8 cellular contexts compared by ENCODE assay signal in the genomic region with DNA sequence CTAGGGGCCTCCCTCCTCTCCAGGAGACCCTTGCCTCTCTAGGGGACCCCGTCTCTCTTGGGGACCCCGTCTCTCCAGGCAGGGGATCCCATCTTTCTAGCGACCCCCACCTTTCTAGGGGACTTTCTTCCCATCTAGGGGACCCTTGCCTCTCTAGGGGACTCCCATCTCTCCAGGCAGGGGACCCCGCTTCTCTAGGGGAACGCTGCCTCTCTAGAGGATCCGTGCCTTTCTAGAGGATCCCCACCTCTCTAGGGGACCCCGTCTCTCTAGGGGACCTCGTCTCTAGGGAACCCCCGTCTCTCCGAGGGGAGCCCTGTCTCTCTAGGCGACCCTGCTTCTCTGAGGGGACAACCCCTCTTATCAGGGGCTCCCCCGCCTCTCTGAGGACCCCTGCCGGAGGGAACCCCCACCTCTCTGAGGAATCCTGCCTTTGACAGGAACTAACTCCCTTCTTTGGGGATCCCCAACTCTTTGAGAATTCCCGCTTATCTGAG. TPM values are rescaled to one million over a fixed set of nuclear protein-coding genes. Genes with fewer than 3 reads are reported as not detected.
DNase-seq lines count a peak whose midpoint lies in the region; ATAC-seq and TF ChIP-seq lines count a peak whose summit lies in the region.

No MANE protein-coding gene starts in this region.

- H3K9me3 Mint-ChIP-seq in activated naive CD8-positive, alpha-beta T cell treated with anti-CD3 and anti-CD28 coated beads, Interleukin-2, amount 10 ng/mL, durations not matched to agents 7 days and 5 days: no peaks in the 10 kb centered on the region

- H3K4me3 ChIP-seq in cardiac muscle cell (peak overlapping the region; percentile 75), lower leg skin (ENCODE audit: low read depth, poor library complexity, severe bottlenecking) (peak overlapping the region; percentile 59), urinary bladder (ENCODE audit: low read depth, low read length) (peak overlapping the region; percentile 72)

- H3K27ac ChIP-seq in cardiac muscle cell: peak overlapping the region; percentile 90
- peak overlapping the region; percentile 78 for H3K27ac ChIP-seq in urinary bladder (ENCODE audit: low read depth)

- peaks cover 23% of the 10 kb centered on the region for H3K36me3 Mint-ChIP-seq in activated naive CD8-positive, alpha-beta T cell treated with anti-CD3 and anti-CD28 coated beads, Interleukin-2, amount 10 ng/mL, durations not matched to agents 7 days and 5 days

- intact Hi-C loops in left cardiac atrium (cut with DNase I) (no loop called here), lower leg skin (cut with DNase I; ENCODE audit: low total_unique reads) (no loop called here)

- ATAC-seq in left cardiac atrium: no peak
- no peak for ATAC-seq in activated naive CD8-positive, alpha-beta T cell treated with anti-CD3 and anti-CD28 coated beads, Interleukin-2, amount 10 ng/mL, durations not matched to agents 7 days and 5 days (ENCODE audit: low read depth)
- no peak for ATAC-seq in GM19328 (IDR thresholded peaks at IDR 0.05; ENCODE audit: unreplicated experiment)
- no peak for ATAC-seq in HG03139 (IDR thresholded peaks at IDR 0.05; ENCODE audit: unreplicated experiment)

- no peaks in the 10 kb centered on the region for H3K9me3 ChIP-seq in cardiac muscle cell (ENCODE audit: low read depth)

- peak overlapping the region; percentile 96 for H3K27ac Mint-ChIP-seq in activated naive CD8-positive, alpha-beta T cell treated with anti-CD3 and anti-CD28 coated beads, Interleukin-2, amount 10 ng/mL, durations not matched to agents 7 days and 5 days

- WGBS in lower leg skin, 2 donors: 4 to 5% methylated on average over 14 of the region's 14 CpGs
- 3% methylated on average over 14 of the region's 14 CpGs for WGBS in urinary bladder

- TF ChIP-seq CTCF in cardiac muscle cell (IDR thresholded peaks at IDR 0.05; ENCODE audit: low read depth, low read length): peak; percentile 32
- no peak for TF ChIP-seq CTCF in lower leg skin (IDR thresholded peaks at IDR 0.05)

- H3K27me3 ChIP-seq in cardiac muscle cell: no peaks in the 10 kb centered on the region

- no peak for DNase-seq in cardiac muscle cell (ENCODE audit: low read depth in 1 of 2, low spot score in 1 of 2)
- DNase-seq in left cardiac atrium: no peak
- DNase-seq in activated naive CD8-positive, alpha-beta T cell treated with anti-CD3 and anti-CD28 coated beads, Interleukin-2, amount 10 ng/mL, durations not matched to agents 7 days and 5 days: no peak
- DNase-seq in lower leg skin (ENCODE audit: low spot score in 2 of 2): no peak
- no peak for DNase-seq in amygdala (lab: John Stamatoyannopoulos, UW)

- no peak for TF ChIP-seq POLR2A in lower leg skin (IDR thresholded peaks at IDR 0.05)

- H3K27me3 Mint-ChIP-seq in activated naive CD8-positive, alpha-beta T cell treated with anti-CD3 and anti-CD28 coated beads, Interleukin-2, amount 10 ng/mL, durations not matched to agents 7 days and 5 days: no peaks in the 10 kb centered on the region

- H3K4me1 ChIP-seq in cardiac muscle cell (ENCODE audit: low read depth) (peaks cover 20% of the 10 kb centered on the region), urinary bladder (ENCODE audit: insufficient read depth) (peaks cover 6% of the 10 kb centered on the region)

- H3K4me3 Mint-ChIP-seq in activated naive CD8-positive, alpha-beta T cell treated with anti-CD3 and anti-CD28 coated beads, Interleukin-2, amount 10 ng/mL, durations not matched to agents 7 days and 5 days: peak overlapping the region; percentile 89

- POLR2A ChIA-PET in activated naive CD8-positive, alpha-beta T cell treated with anti-CD3 and anti-CD28 coated beads, Interleukin-2, amount 10 ng/mL, durations not matched to agents 7 days and 5 days (lab: Charles Lee): no interaction called here

- H3K36me3 ChIP-seq in cardiac muscle cell: no peaks in the 10 kb centered on the region
- H3K36me3 ChIP-seq in urinary bladder (ENCODE audit: insufficient read depth): no peaks in the 10 kb centered on the region

- H3K4me1 Mint-ChIP-seq in activated naive CD8-positive, alpha-beta T cell treated with anti-CD3 and anti-CD28 coated beads, Interleukin-2, amount 10 ng/mL, durations not matched to agents 7 days and 5 days: peaks cover 40% of the 10 kb centered on the region

RNA-seq across cellular contexts. Expression of gene GATAD2A, which starts 19.1 kb away (rescaled TPM):
- total RNA-seq in cardiac muscle cell (72.9 and 98.3 TPM in 2 replicates), left cardiac atrium (10 to 100 TPM; 34.2 to 62.3 TPM), lower leg skin (100 to 1,000 TPM in 1 of 4 donors, 10 to 100 TPM in 3; 73.8 to 128 (median 87.7) TPM), urinary bladder (15.8 TPM)
- polyA plus RNA-seq in cardiac muscle cell (32.3 and 39.4 TPM in 2 replicates), urinary bladder (22.9 TPM)
- 100 to 1,000 TPM; 152 to 153 TPM for total RNA-seq in activated naive CD8-positive, alpha-beta T cell treated with anti-CD3 and anti-CD28 coated beads, Interleukin-2, amount 10 ng/mL, durations not matched to agents 7 days and 5 days
